9 cellular contexts compared by ENCODE assay signal in genomic region chr6:134247854-134248580, GRCh38.
DNase-seq lines count a peak whose midpoint lies in the region; ATAC-seq and TF ChIP-seq lines count a peak whose summit lies in the region.
"Had no signal": no experiment of that assay in that cellular context is flagged by ENCODE, and none has a peak within 500 bp of the region (broad histone marks: within the 10 kb centered on the region; RNA-seq: fewer than 3 reads in every experiment).

No MANE protein-coding gene starts in this region.

- peaks cover 21 to 94% (median 57%) of the 10 kb centered on the region in 10 experiments for H3K4me1 ChIP-seq in BLaER1 treated with 17β-estradiol and CSF1 and Interleukin-3, amounts not matched to agents 10 nM and 100 nM
- peaks cover 60% of the 10 kb centered on the region for H3K4me1 ChIP-seq in DOHH2 (ENCODE audit: control insufficient read depth, low read length)
- H3K4me1 ChIP-seq: uterus had no signal

- peaks cover 64% of the 10 kb centered on the region for H3K4me1 Mint-ChIP-seq in activated CD8-positive, alpha-beta T cell treated with anti-CD3 and anti-CD28 coated beads, Interleukin-2, amount 10 ng/mL, durations not matched to agents 7 days and 5 days (ENCODE audit: low read depth)
- H3K4me1 Mint-ChIP-seq in mesothelial cell of epicardium, result peaks cover 33% of the 10 kb centered on the region

- peaks cover 25% of the 10 kb centered on the region for H3K36me3 Mint-ChIP-seq in activated CD8-positive, alpha-beta T cell treated with anti-CD3 and anti-CD28 coated beads, Interleukin-2, amount 10 ng/mL, durations not matched to agents 7 days and 5 days (ENCODE audit: low read depth)
- H3K36me3 Mint-ChIP-seq in mesothelial cell of epicardium, result no peaks in the 10 kb centered on the region

- POLR2A ChIA-PET in activated CD8-positive, alpha-beta T cell treated with anti-CD3 and anti-CD28 coated beads, Interleukin-2, amount 10 ng/mL, durations not matched to agents 7 days and 5 days (lab: Charles Lee), result interaction anchor here (1.0 to 1.2 kb wide), 2 partner anchors 25 to 74 kb away, joined by 3 to 4 read pairs; no protein-coding TSS in a partner anchor

- peak overlapping the region in 3 of 11 experiments; percentile 36 to 59 (median 37); a peak in 3 of 22 replicates for H3K9ac ChIP-seq in BLaER1 treated with 17β-estradiol and CSF1 and Interleukin-3, amounts not matched to agents 10 nM and 100 nM

- H3K9me2 ChIP-seq in DOHH2 (replicated peaks; ENCODE audit: control insufficient read depth, low read length), result no peaks in the 10 kb centered on the region

- H3K36me3 ChIP-seq in BLaER1 treated with 17β-estradiol and CSF1 and Interleukin-3, amounts not matched to agents 10 nM and 100 nM, result peaks cover 0 to 4% (median 0%) of the 10 kb centered on the region in 11 experiments; a peak in 1 of 22 replicates
- H3K36me3 ChIP-seq in DOHH2 (ENCODE audit: control insufficient read depth, low read length), result no peaks in the 10 kb centered on the region
- H3K36me3 ChIP-seq: uterus had no signal

- TF ChIP-seq CTCF in DOHH2 (IDR thresholded peaks at IDR 0.05; ENCODE audit: low read depth, low read length, poor library complexity, severe bottlenecking) (no peak), mesothelial cell of epicardium (IDR thresholded peaks at IDR 0.05; ENCODE audit: unreplicated experiment) (no peak)

- no peak for DNase-seq in activated CD8-positive, alpha-beta T cell treated with anti-CD3 and anti-CD28 coated beads, Interleukin-2, amount 10 ng/mL, durations not matched to agents 7 days and 5 days
- DNase-seq in mesothelial cell of epicardium (ENCODE audit: low spot score in 2 of 2, unreplicated experiment in 2 of 2) (no peak), HuH-7.5 (ENCODE audit: low spot score) (no peak), retina (no peak)
- DNase-seq: uterus had no signal

- H3F3A ChIP-seq in DOHH2 (ENCODE audit: control insufficient read depth, insufficient read depth), result peaks cover 21% of the 10 kb centered on the region

- peak overlapping the region; percentile 6 to 91 (median 58) for H3K27ac ChIP-seq in BLaER1 treated with 17β-estradiol and CSF1 and Interleukin-3, amounts not matched to agents 10 nM and 100 nM
- peak overlapping the region; percentile 86 for H3K27ac ChIP-seq in DOHH2 (ENCODE audit: low read depth, low read length)
- H3K27ac ChIP-seq: uterus had no signal

- CTCF ChIA-PET in activated CD8-positive, alpha-beta T cell treated with anti-CD3 and anti-CD28 coated beads, Interleukin-2, amount 10 ng/mL, durations not matched to agents 7 days and 5 days (lab: Charles Lee), result interaction anchor here (0.5 to 2.2 kb wide), 5 partner anchors 13 to 718 kb away, joined by 3 to 8 read pairs (median 5); no protein-coding TSS in a partner anchor

- H3K4me3 ChIP-seq in BLaER1 treated with 17β-estradiol and CSF1 and Interleukin-3, amounts not matched to agents 10 nM and 100 nM, result no peak overlapping the region
- peak overlapping the region; percentile 51 for H3K4me3 ChIP-seq in DOHH2 (ENCODE audit: low read length)
- H3K4me3 ChIP-seq: uterus had no signal

- H3K27ac Mint-ChIP-seq in activated CD8-positive, alpha-beta T cell treated with anti-CD3 and anti-CD28 coated beads, Interleukin-2, amount 10 ng/mL, durations not matched to agents 7 days and 5 days, result peak overlapping the region; percentile 87
- peak overlapping the region; percentile 75 for H3K27ac Mint-ChIP-seq in mesothelial cell of epicardium

- H4K20me1 ChIP-seq in BLaER1 treated with 17β-estradiol and CSF1 and Interleukin-3, amounts not matched to agents 10 nM and 100 nM, result no peaks in the 10 kb centered on the region
- no peaks in the 10 kb centered on the region for H4K20me1 ChIP-seq in DOHH2 (ENCODE audit: control insufficient read depth, insufficient read depth, low read depth, low read length)

- peaks cover 0 to 4% (median 0%) of the 10 kb centered on the region in 11 experiments; a peak in 2 of 22 replicates for H3K9me3 ChIP-seq in BLaER1 treated with 17β-estradiol and CSF1 and Interleukin-3, amounts not matched to agents 10 nM and 100 nM (replicated peaks in 1 of 11)
- no peaks in the 10 kb centered on the region for H3K9me3 ChIP-seq in DOHH2 (ENCODE audit: control insufficient read depth, insufficient read depth, low read length)
- H3K9me3 ChIP-seq: uterus had no signal

- H3K27me3 ChIP-seq in BLaER1 treated with 17β-estradiol and CSF1 and Interleukin-3, amounts not matched to agents 10 nM and 100 nM, result no peaks in the 10 kb centered on the region
- H3K27me3 ChIP-seq in DOHH2 (ENCODE audit: control insufficient read depth, low read length), result no peaks in the 10 kb centered on the region
- H3K27me3 ChIP-seq: uterus had no signal

- H3K9me3 Mint-ChIP-seq in activated CD8-positive, alpha-beta T cell treated with anti-CD3 and anti-CD28 coated beads, Interleukin-2, amount 10 ng/mL, durations not matched to agents 7 days and 5 days (ENCODE audit: insufficient read depth), result peaks cover 14% of the 10 kb centered on the region
- no peaks in the 10 kb centered on the region for H3K9me3 Mint-ChIP-seq in mesothelial cell of epicardium

- H3K79me2 ChIP-seq in DOHH2 (ENCODE audit: control insufficient read depth, low read length), result no peaks in the 10 kb centered on the region

- H3K27me3 Mint-ChIP-seq in activated CD8-positive, alpha-beta T cell treated with anti-CD3 and anti-CD28 coated beads, Interleukin-2, amount 10 ng/mL, durations not matched to agents 7 days and 5 days (ENCODE audit: low read depth), result no peaks in the 10 kb centered on the region
- H3K27me3 Mint-ChIP-seq in mesothelial cell of epicardium (ENCODE audit: low read depth), result no peaks in the 10 kb centered on the region

- peak overlapping the region; percentile 46 to 83 (median 75); a peak in 21 of 22 replicates for H3K4me2 ChIP-seq in BLaER1 treated with 17β-estradiol and CSF1 and Interleukin-3, amounts not matched to agents 10 nM and 100 nM
- peak overlapping the region; percentile 74 for H3K4me2 ChIP-seq in DOHH2 (ENCODE audit: low read length)

- ATAC-seq in activated CD8-positive, alpha-beta T cell treated with anti-CD3 and anti-CD28 coated beads, Interleukin-2, amount 10 ng/mL, durations not matched to agents 7 days and 5 days, result no peak
- ATAC-seq in HG02973 (IDR thresholded peaks at IDR 0.05; ENCODE audit: unreplicated experiment) (no peak), SK-N-SH treated with all-trans-retinoic acid at 6 μM for 48 hours (no peak)

- peak overlapping the region; percentile 40 for H3K4me3 Mint-ChIP-seq in activated CD8-positive, alpha-beta T cell treated with anti-CD3 and anti-CD28 coated beads, Interleukin-2, amount 10 ng/mL, durations not matched to agents 7 days and 5 days
- no peak overlapping the region for H3K4me3 Mint-ChIP-seq in mesothelial cell of epicardium

TF ChIP-seq in SK-N-SH treated with all-trans-retinoic acid at 6 μM for 48 hours, 23 proteins besides CTCF, POLR2A, EP300 and RAD21 (continues in another document):
- no peak for TF ChIP-seq TSHZ2 (CRISPR knock-in tag; IDR thresholded peaks at IDR 0.05)
- TF ChIP-seq GLIS3 (CRISPR knock-in tag; IDR thresholded peaks at IDR 0.05), result no peak
- TF ChIP-seq OSR1 (CRISPR knock-in tag; IDR thresholded peaks at IDR 0.05), result no peak
- TF ChIP-seq BACH2 (CRISPR knock-in tag; IDR thresholded peaks at IDR 0.05; ENCODE audit: borderline replicate concordance), result no peak
- TF ChIP-seq SNAI2 (CRISPR knock-in tag; IDR thresholded peaks at IDR 0.05), result no peak
- no peak for TF ChIP-seq ZNF70 (CRISPR knock-in tag; IDR thresholded peaks at IDR 0.05)
- TF ChIP-seq CSRNP3 (CRISPR knock-in tag; IDR thresholded peaks at IDR 0.05), result no peak
- TF ChIP-seq RARB (CRISPR knock-in tag; IDR thresholded peaks at IDR 0.05), result no peak
